1 cellular context compared by ENCODE assay signal in the genomic region with DNA sequence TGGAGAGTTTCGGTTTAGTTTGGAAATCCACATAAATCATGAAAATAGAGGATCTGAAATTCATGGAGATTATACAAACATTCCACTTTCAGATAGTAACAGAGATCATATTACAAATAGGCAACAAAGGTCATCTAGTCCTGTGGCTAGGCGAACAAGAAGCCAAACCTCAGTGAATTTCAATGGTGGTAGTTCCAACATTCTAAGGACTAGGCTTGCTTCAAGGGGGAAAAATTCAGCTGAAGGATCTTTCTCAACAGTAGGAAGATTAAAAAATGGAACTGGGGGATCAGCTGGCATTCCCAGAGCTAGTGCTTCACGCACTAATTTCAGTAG.
TF ChIP-seq lines count a peak whose summit lies in the region.

No MANE protein-coding gene starts in this region.

TF ChIP-seq in WTC11, 78 proteins besides CTCF, POLR2A, EP300 and RAD21 (continued from another document):
- TF ChIP-seq, protein P1, sequence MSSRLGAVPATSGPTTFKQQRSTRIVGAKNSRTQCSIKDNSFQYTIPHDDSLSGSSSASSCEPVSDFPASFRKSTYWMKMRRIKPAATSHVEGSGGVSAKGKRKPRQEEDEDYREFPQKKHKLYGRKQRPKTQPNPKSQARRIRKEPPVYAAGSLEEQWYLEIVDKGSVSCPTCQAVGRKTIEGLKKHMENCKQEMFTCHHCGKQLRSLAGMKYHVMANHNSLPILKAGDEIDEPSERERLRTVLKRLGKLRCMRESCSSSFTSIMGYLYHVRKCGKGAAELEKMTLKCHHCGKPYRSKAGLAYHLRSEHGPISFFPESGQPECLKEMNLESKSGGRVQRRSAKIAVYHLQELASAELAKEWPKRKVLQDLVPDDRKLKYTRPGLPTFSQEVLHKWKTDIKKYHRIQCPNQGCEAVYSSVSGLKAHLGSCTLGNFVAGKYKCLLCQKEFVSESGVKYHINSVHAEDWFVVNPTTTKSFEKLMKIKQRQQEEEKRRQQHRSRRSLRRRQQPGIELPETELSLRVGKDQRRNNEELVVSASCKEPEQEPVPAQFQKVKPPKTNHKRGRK (CRISPR knock-in tag; IDR thresholded peaks at IDR 0.05; ENCODE audit: borderline replicate concordance) = no peak
- TF ChIP-seq OVOL2 (CRISPR knock-in tag; IDR thresholded peaks at IDR 0.05; ENCODE audit: borderline replicate concordance) (no peak), ZNF423 (CRISPR knock-in tag; IDR thresholded peaks at IDR 0.05) (no peak), ZNF232 (CRISPR knock-in tag; IDR thresholded peaks at IDR 0.05) (no peak), GABPB1 (CRISPR knock-in tag; IDR thresholded peaks at IDR 0.05) (no peak), NFE2L1 (CRISPR knock-in tag; IDR thresholded peaks at IDR 0.05) (no peak), ARID4B (CRISPR knock-in tag; IDR thresholded peaks at IDR 0.05; ENCODE audit: borderline replicate concordance) (no peak), ETV6 (CRISPR knock-in tag; IDR thresholded peaks at IDR 0.05) (no peak)
- TF ChIP-seq, protein P2, sequence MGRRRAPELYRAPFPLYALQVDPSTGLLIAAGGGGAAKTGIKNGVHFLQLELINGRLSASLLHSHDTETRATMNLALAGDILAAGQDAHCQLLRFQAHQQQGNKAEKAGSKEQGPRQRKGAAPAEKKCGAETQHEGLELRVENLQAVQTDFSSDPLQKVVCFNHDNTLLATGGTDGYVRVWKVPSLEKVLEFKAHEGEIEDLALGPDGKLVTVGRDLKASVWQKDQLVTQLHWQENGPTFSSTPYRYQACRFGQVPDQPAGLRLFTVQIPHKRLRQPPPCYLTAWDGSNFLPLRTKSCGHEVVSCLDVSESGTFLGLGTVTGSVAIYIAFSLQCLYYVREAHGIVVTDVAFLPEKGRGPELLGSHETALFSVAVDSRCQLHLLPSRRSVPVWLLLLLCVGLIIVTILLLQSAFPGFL (CRISPR knock-in tag; IDR thresholded peaks at IDR 0.05; ENCODE audit: borderline replicate concordance) = no peak
- TF ChIP-seq, protein P3, sequence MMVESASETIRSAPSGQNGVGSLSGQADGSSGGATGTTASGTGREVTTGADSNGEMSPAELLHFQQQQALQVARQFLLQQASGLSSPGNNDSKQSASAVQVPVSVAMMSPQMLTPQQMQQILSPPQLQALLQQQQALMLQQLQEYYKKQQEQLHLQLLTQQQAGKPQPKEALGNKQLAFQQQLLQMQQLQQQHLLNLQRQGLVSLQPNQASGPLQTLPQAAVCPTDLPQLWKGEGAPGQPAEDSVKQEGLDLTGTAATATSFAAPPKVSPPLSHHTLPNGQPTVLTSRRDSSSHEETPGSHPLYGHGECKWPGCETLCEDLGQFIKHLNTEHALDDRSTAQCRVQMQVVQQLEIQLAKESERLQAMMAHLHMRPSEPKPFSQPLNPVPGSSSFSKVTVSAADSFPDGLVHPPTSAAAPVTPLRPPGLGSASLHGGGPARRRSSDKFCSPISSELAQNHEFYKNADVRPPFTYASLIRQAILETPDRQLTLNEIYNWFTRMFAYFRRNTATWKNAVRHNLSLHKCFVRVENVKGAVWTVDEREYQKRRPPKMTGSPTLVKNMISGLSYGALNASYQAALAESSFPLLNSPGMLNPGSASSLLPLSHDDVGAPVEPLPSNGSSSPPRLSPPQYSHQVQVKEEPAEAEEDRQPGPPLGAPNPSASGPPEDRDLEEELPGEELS (CRISPR knock-in tag; IDR thresholded peaks at IDR 0.05) = no peak
